ENCODE assay signal across 9 cellular contexts in genomic region chr6:10658910-10659696, GRCh38. TPM values are rescaled to one million over a fixed set of nuclear protein-coding genes. Genes with fewer than 3 reads are reported as not detected.
DNase-seq lines count a peak whose midpoint lies in the region; ATAC-seq and TF ChIP-seq lines count a peak whose summit lies in the region.
"Had no signal": no experiment of that assay in that cellular context is flagged by ENCODE, and none has a peak within 500 bp of the region (broad histone marks: within the 10 kb centered on the region; RNA-seq: fewer than 3 reads in every experiment).

No MANE protein-coding gene starts in this region.

- POLR2A ChIA-PET in CD8-positive, alpha-beta memory T cell (lab: Charles Lee): no interaction called here
- POLR2A ChIA-PET in Caco-2 (lab: Charles Lee): no interaction called here

- no peak overlapping the region for H3K18ac ChIP-seq in trophoblast cell (ENCODE audit: low read length)

- peak overlapping the region; percentile 88 for H2AFZ ChIP-seq in trophoblast cell (ENCODE audit: insufficient read depth, low read length, poor library complexity)

- peak overlapping the region; percentile 67 for H4K91ac ChIP-seq in trophoblast cell (ENCODE audit: low read depth, low read length)

- CTCF ChIA-PET in CD8-positive, alpha-beta memory T cell (lab: Charles Lee): no interaction called here
- CTCF ChIA-PET in Caco-2 (lab: Charles Lee): no interaction called here

- no peaks in the 10 kb centered on the region for H3K9me3 Mint-ChIP-seq in CD8-positive, alpha-beta memory T cell
- H3K9me3 Mint-ChIP-seq in Caco-2 (ENCODE audit: unreplicated experiment): no peaks in the 10 kb centered on the region
- peaks cover 7% of the 10 kb centered on the region; the same call in 1 of the 2 replicates for H3K9me3 Mint-ChIP-seq in HFFc6

- no peak overlapping the region for H2BK5ac ChIP-seq in trophoblast cell (ENCODE audit: low read depth, low read length, poor library complexity)

- H3K4me1 Mint-ChIP-seq in CD8-positive, alpha-beta memory T cell: peaks cover 8 to 12% (median 11%) of the 10 kb centered on the region in 3 donors
- H3K4me1 Mint-ChIP-seq in Caco-2 (ENCODE audit: low read depth, unreplicated experiment) (no peaks in the 10 kb centered on the region), HFFc6 (ENCODE audit: low read depth) (no peaks in the 10 kb centered on the region)

- peak overlapping the region; percentile 68 for H4K8ac ChIP-seq in trophoblast cell (ENCODE audit: low read depth, low read length)

- H3K9ac ChIP-seq in trophoblast cell (ENCODE audit: low read length): no peak overlapping the region

- H3K23ac ChIP-seq in trophoblast cell (ENCODE audit: low read length): no peak overlapping the region

- intact Hi-C loops in Caco-2 (cut with micrococcal nuclease; ENCODE audit: unreplicated experiment): no loop called here

- peaks cover 2 to 19% of the 10 kb centered on the region in 2 donors for H3K27me3 Mint-ChIP-seq in CD8-positive, alpha-beta memory T cell
- no peaks in the 10 kb centered on the region for H3K27me3 Mint-ChIP-seq in Caco-2 (ENCODE audit: insufficient read depth, unreplicated experiment)
- peaks cover 15% of the 10 kb centered on the region for H3K27me3 Mint-ChIP-seq in HFFc6 (ENCODE audit: insufficient read depth)

- 87 to 90% methylated on average over 23 to 24 of the region's 24 CpGs for WGBS in esophagus, 2 donors
- no CpG with 5 or more reads among the region's 24 CpGs for WGBS in trophoblast cell (ENCODE audit: extremely low coverage, insufficient coverage, insufficient read length)

- H2BK12ac ChIP-seq in trophoblast cell (ENCODE audit: low read length): no peak overlapping the region

- no peak overlapping the region for H3K27ac Mint-ChIP-seq in CD8-positive, alpha-beta memory T cell
- no peak overlapping the region for H3K27ac Mint-ChIP-seq in Caco-2 (ENCODE audit: unreplicated experiment)
- H3K27ac Mint-ChIP-seq in HFFc6: no peak overlapping the region

- no peak overlapping the region for H3K4ac ChIP-seq in trophoblast cell (ENCODE audit: low read depth, low read length)

- H3K36me3 ChIP-seq in CD8-positive, alpha-beta memory T cell (ENCODE audit: insufficient read depth, low read length): no peaks in the 10 kb centered on the region
- H3K36me3 ChIP-seq in RWPE2 (ENCODE audit: low read depth): no peaks in the 10 kb centered on the region
- H3K36me3 ChIP-seq in esophagus (ENCODE audit: control insufficient read depth in 2 of 2, insufficient read depth in 2 of 2, low read length in 1 of 2): no peaks in the 10 kb centered on the region
- no peaks in the 10 kb centered on the region for H3K36me3 ChIP-seq in trophoblast cell (ENCODE audit: control insufficient read depth in 1 of 2, insufficient read depth in 2 of 2, low read length in 2 of 2)
- no peaks in the 10 kb centered on the region for H3K36me3 ChIP-seq in Caco-2 (ENCODE audit: control insufficient read depth, insufficient read depth, low read length)

- peaks cover 4% of the 10 kb centered on the region for H3K79me1 ChIP-seq in trophoblast cell (ENCODE audit: low read length)

- no peak overlapping the region for H2AK5ac ChIP-seq in trophoblast cell (ENCODE audit: low read length)

- no peaks in the 10 kb centered on the region for H3K9me3 ChIP-seq in CD8-positive, alpha-beta memory T cell (ENCODE audit: low read length)
- H3K9me3 ChIP-seq in RWPE2 (ENCODE audit: severe bottlenecking) (no peaks in the 10 kb centered on the region), esophagus (ENCODE audit: control insufficient read depth in 2 of 2, insufficient read depth in 1 of 2, low read depth in 1 of 2, low read length in 1 of 2) (no peaks in the 10 kb centered on the region), trophoblast cell (ENCODE audit: insufficient read depth, low read depth, low read length) (peaks cover 1% of the 10 kb centered on the region), Caco-2 (no peaks in the 10 kb centered on the region)

- H2BK120ac ChIP-seq in trophoblast cell (ENCODE audit: insufficient read depth, low read length, poor library complexity): no peak overlapping the region

- no peak for DNase-seq in CD8-positive, alpha-beta memory T cell
- no peak for DNase-seq in RWPE2 (ENCODE audit: low spot score)
- DNase-seq in trophoblast cell: peak in 1 of 2 donors; percentile 8
- DNase-seq in DMS114 treated with DMSO at 0.1 percent for 48 hours (lab: John Stamatoyannopoulos, UW; ENCODE audit: unreplicated experiment): no peak
- no peak for DNase-seq in Caco-2
- no peak for DNase-seq in HFFc6

- no peak overlapping the region for H3K27ac ChIP-seq in CD8-positive, alpha-beta memory T cell (ENCODE audit: low read depth, low read length)
- H3K27ac ChIP-seq in RWPE2 (ENCODE audit: poor library complexity, severe bottlenecking) (no peak overlapping the region), esophagus (ENCODE audit: low read depth in 2 of 2, low read length in 1 of 2) (no peak overlapping the region), trophoblast cell (ENCODE audit: low read depth, low read length) (no peak overlapping the region)
- H3K27ac ChIP-seq: RWPE1 had no signal

- BruUV-seq in Caco-2 (replicated peaks; lab: Mats Ljungman, UMichigan): no TSS peak

- peak overlapping the region; percentile 28 to 84 (median 68) for H3K4me3 Mint-ChIP-seq in CD8-positive, alpha-beta memory T cell
- H3K4me3 Mint-ChIP-seq in Caco-2 (ENCODE audit: unreplicated experiment) (no peak overlapping the region), HFFc6 (no peak overlapping the region)

- H3K36me3 Mint-ChIP-seq in CD8-positive, alpha-beta memory T cell: no peaks in the 10 kb centered on the region
- H3K36me3 Mint-ChIP-seq in Caco-2 (ENCODE audit: insufficient read depth, unreplicated experiment): no peaks in the 10 kb centered on the region
- H3K36me3 Mint-ChIP-seq in HFFc6 (ENCODE audit: low read depth): no peaks in the 10 kb centered on the region

- no peak overlapping the region for H4K12ac ChIP-seq in trophoblast cell (ENCODE audit: low read depth, low read length)

- no peak for TF ChIP-seq CTCF in RWPE2 (IDR thresholded peaks at IDR 0.05; ENCODE audit: poor library complexity, severe bottlenecking)
- TF ChIP-seq CTCF in Caco-2 (IDR thresholded peaks at IDR 0.05; ENCODE audit: insufficient read depth in 1 of 2, low read depth in 1 of 2, low read length in 1 of 2, severe bottlenecking in 1 of 2, unreplicated experiment in 1 of 2): no peak
- TF ChIP-seq CTCF in HFFc6 (IDR thresholded peaks at IDR 0.05): no peak

- ATAC-seq in RWPE2 (ENCODE audit: low read depth) (no peak), GM19397 (IDR thresholded peaks at IDR 0.05; ENCODE audit: unreplicated experiment) (no peak)

- no peaks in the 10 kb centered on the region for H3K27me3 ChIP-seq in CD8-positive, alpha-beta memory T cell (ENCODE audit: insufficient read depth, low read length, poor library complexity, severe bottlenecking)
- no peaks in the 10 kb centered on the region for H3K27me3 ChIP-seq in RWPE2 (ENCODE audit: insufficient read depth, poor library complexity, severe bottlenecking)
- peaks cover 2 to 3% of the 10 kb centered on the region in 2 donors for H3K27me3 ChIP-seq in esophagus (ENCODE audit: control insufficient read depth in 1 of 2, insufficient read depth in 2 of 2, low read length in 2 of 2)
- H3K27me3 ChIP-seq in trophoblast cell (ENCODE audit: insufficient read depth, low read length): no peaks in the 10 kb centered on the region
- H3K27me3 ChIP-seq in Caco-2 (replicated peaks; ENCODE audit: control insufficient read depth, insufficient read depth, low read length): no peaks in the 10 kb centered on the region

- no peaks in the 10 kb centered on the region for H3K79me2 ChIP-seq in trophoblast cell (ENCODE audit: control insufficient read depth, insufficient read depth, low read length, poor library complexity)

- H3K4me1 ChIP-seq in CD8-positive, alpha-beta memory T cell (ENCODE audit: insufficient read depth, low read length): no peaks in the 10 kb centered on the region
- H3K4me1 ChIP-seq in RWPE2 (ENCODE audit: insufficient read depth, poor library complexity, severe bottlenecking): no peaks in the 10 kb centered on the region
- no peaks in the 10 kb centered on the region for H3K4me1 ChIP-seq in esophagus (ENCODE audit: control insufficient read depth in 2 of 2, insufficient read depth in 2 of 2, low read length in 1 of 2)
- no peaks in the 10 kb centered on the region for H3K4me1 ChIP-seq in trophoblast cell (ENCODE audit: control insufficient read depth in 1 of 2, insufficient read depth in 2 of 2, low read length in 2 of 2)
- no peaks in the 10 kb centered on the region for H3K4me1 ChIP-seq in Caco-2

- peak overlapping the region; percentile 59 for H3K4me2 ChIP-seq in trophoblast cell (ENCODE audit: low read length)

- H3K14ac ChIP-seq in trophoblast cell (ENCODE audit: low read length): no peak overlapping the region

- no peak overlapping the region for H3K4me3 ChIP-seq in CD8-positive, alpha-beta memory T cell (ENCODE audit: low read length)
- H3K4me3 ChIP-seq in RWPE2 (ENCODE audit: severe bottlenecking) (peak overlapping the region; percentile 32), esophagus (ENCODE audit: low read depth in 1 of 2, low read length in 2 of 2) (peak overlapping the region; percentile 16 to 39), trophoblast cell (ENCODE audit: low read depth, low read length) (peak overlapping the region; percentile 74), Caco-2 (ENCODE audit: low read depth, low read length) (no peak overlapping the region)

RNA-seq across cellular contexts. Expression of gene C6orf52, which starts 35.3 kb away (rescaled TPM):
- 1 to 10 TPM; 6.8 to 7.4 TPM for total RNA-seq in CD8-positive, alpha-beta memory T cell
- not detected for polyA plus RNA-seq in CD8-positive, alpha-beta memory T cell
- polyA plus RNA-seq in esophagus: under 1 TPM in 1 of 2 donors, not detected in 1; 0.69 TPM
- polyA plus RNA-seq in trophoblast cell (2013): 3.5 and 4.0 TPM in 2 replicates
- 3.1 and 4.3 TPM in 2 replicates for total RNA-seq in Caco-2 (2022)
- not detected for total RNA-seq in HFFc6 (2021; fragmentation: NEBNext Ultra II Directional; extraction: Animal tissue kit (Norgen Biotek cat#: 25700))

RNA-seq across cellular contexts. Expression of gene PAK1IP1, which starts 35.7 kb away (rescaled TPM):
- 10 to 100 TPM; 57.1 to 58.0 TPM for total RNA-seq in CD8-positive, alpha-beta memory T cell
- polyA plus RNA-seq in CD8-positive, alpha-beta memory T cell: 18.8 TPM
- 10 to 100 TPM in 1 of 2 donors, 1 to 10 TPM in 1; 9.2 to 20.9 TPM for polyA plus RNA-seq in esophagus
- 16.1 and 16.9 TPM in 2 replicates for polyA plus RNA-seq in trophoblast cell (2013)
- total RNA-seq in Caco-2 (2022): 23.9 and 25.9 TPM in 2 replicates
- 10 to 100 TPM; 18.2 to 23.1 (median 19.4) TPM for total RNA-seq in HFFc6 (2021; fragmentation: NEBNext Ultra II Directional; extraction: Animal tissue kit (Norgen Biotek cat#: 25700))

Comparison
In these comparisons a context has a peak if more than half of its experiments do, and no peak if none do; other contexts are left out.
1. H3K4me3 ChIP-seq: peak in RWPE2 (single experiment), esophagus (2 of 2) and trophoblast cell (single experiment); none in CD8-positive, alpha-beta memory T cell (single experiment) and Caco-2 (single experiment).
2. H3K4me3 Mint-ChIP-seq: peak in CD8-positive, alpha-beta memory T cell (7 of 7); none in Caco-2 (single experiment) and HFFc6 (single experiment).